Comparison of ENCODE assay signal across 10 cellular contexts in the genomic region with DNA sequence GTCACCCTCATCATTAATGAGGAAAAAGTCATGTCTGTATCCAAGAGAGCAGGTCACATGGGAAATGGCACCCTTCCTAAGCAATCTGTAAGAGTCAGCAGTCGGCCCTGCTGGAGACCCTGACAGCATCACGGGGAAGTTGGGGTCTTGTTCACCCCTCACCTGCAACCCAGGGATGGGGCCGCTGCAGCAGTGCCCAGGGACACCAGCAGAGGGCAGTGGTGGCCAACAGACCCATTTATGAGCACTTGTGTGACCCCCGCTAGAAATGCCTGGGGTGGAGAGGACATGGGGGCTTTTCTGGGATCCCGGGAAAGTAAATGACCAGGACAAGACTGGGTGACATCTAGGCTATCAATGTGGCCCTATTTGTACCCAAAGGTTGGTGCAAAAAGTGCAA. TPM values are rescaled to one million over a fixed set of nuclear protein-coding genes. Genes with fewer than 3 reads are reported as not detected.
DNase-seq lines count a peak whose midpoint lies in the region; ATAC-seq, FAIRE-seq and TF ChIP-seq lines count a peak whose summit lies in the region.
"Had no signal": no experiment of that assay in that cellular context is flagged by ENCODE, and none has a peak within 500 bp of the region (broad histone marks: within the 10 kb centered on the region; RNA-seq: fewer than 3 reads in every experiment).

No MANE protein-coding gene starts in this region.

- H3K36me3 ChIP-seq in DND-41 (ENCODE audit: insufficient read depth, low read length) (no peaks in the 10 kb centered on the region), OCI-LY7 (ENCODE audit: insufficient read depth, low read length) (no peaks in the 10 kb centered on the region), K562 (ENCODE audit: control insufficient read depth, insufficient read depth, low read length) (no peaks in the 10 kb centered on the region), parathyroid adenoma (ENCODE audit: control insufficient read depth, insufficient read depth, low read length) (no peaks in the 10 kb centered on the region)

- no peaks in the 10 kb centered on the region for H3K9me1 ChIP-seq in K562 (ENCODE audit: control insufficient read depth, insufficient read depth, low read length)

- H3K27ac ChIP-seq in DND-41 (ENCODE audit: low read length) (no peak overlapping the region), OCI-LY7 (ENCODE audit: low read depth, low read length, poor library complexity, severe bottlenecking) (no peak overlapping the region), K562 (ENCODE audit: extremely low read depth, low read depth, low read length) (no peak overlapping the region), parathyroid adenoma (no peak overlapping the region)

- TF ChIP-seq POLR2A in K562 (conservative IDR thresholded peaks at IDR 0.05), result no peak

- peak; percentile 83 for TF ChIP-seq CTCF in DND-41 (IDR thresholded peaks at IDR 0.05; ENCODE audit: borderline replicate concordance, extremely low read depth, low read length, poor library complexity, severe bottlenecking)
- peak; percentile 79 for TF ChIP-seq CTCF in OCI-LY7 (conservative IDR thresholded peaks at IDR 0.05; ENCODE audit: low read length)
- TF ChIP-seq CTCF in K562 (IDR thresholded peaks at IDR 0.05 in 2 of 3, conservative IDR thresholded peaks at IDR 0.05 in 1 of 3; ENCODE audit: insufficient read depth in 2 of 3, low read depth in 1 of 3, low read length in 3 of 3), result peak; percentile 68 to 84 (median 78)
- TF ChIP-seq CTCF in parathyroid adenoma (IDR thresholded peaks at IDR 0.05), result peak; percentile 18

- CTCF ChIA-PET in OCI-LY7 (lab: Charles Lee; ENCODE audit: unreplicated experiment) (no interaction called here), K562 (lab: Yijun Ruan, JAX; ENCODE audit: low intra/inter-chr PET ratio) (interaction anchor here (3.8 kb wide), 1 partner anchor 18 kb away, joined by 34 read pairs; no protein-coding TSS in a partner anchor)

- H3K79me2 ChIP-seq in DND-41 (ENCODE audit: insufficient read depth, low read length), result no peaks in the 10 kb centered on the region
- no peaks in the 10 kb centered on the region for H3K79me2 ChIP-seq in OCI-LY7 (ENCODE audit: insufficient read depth, low read depth, low read length)
- H3K79me2 ChIP-seq in K562 (ENCODE audit: control insufficient read depth, insufficient read depth, low read length), result no peaks in the 10 kb centered on the region
- H3K79me2 ChIP-seq in parathyroid adenoma, result no peaks in the 10 kb centered on the region

- H2AFZ ChIP-seq in DND-41 (ENCODE audit: low read depth, low read length) (no peak overlapping the region), OCI-LY7 (ENCODE audit: low read length) (no peak overlapping the region), K562 (ENCODE audit: low read depth, low read length) (no peak overlapping the region), parathyroid adenoma (no peak overlapping the region)

- TF ChIP-seq EP300 in K562 (IDR thresholded peaks at IDR 0.05; ENCODE audit: low read length), result no peak

- H3K9ac ChIP-seq in DND-41 (ENCODE audit: low read depth, low read length) (no peak overlapping the region), K562 (ENCODE audit: insufficient read depth in 1 of 2, low read depth in 2 of 2, low read length in 2 of 2) (no peak overlapping the region), parathyroid adenoma (no peak overlapping the region)

- H4K20me1 ChIP-seq in DND-41 (ENCODE audit: insufficient read depth, low read length) (peaks cover 4% of the 10 kb centered on the region), OCI-LY7 (ENCODE audit: insufficient read depth, low read length) (no peaks in the 10 kb centered on the region), K562 (replicated peaks; ENCODE audit: control insufficient read depth, insufficient read depth, low read length) (peaks cover 6% of the 10 kb centered on the region; the same call in 1 of the 2 replicates)

- peaks cover 4% of the 10 kb centered on the region for H3K27me3 ChIP-seq in DND-41 (ENCODE audit: insufficient read depth, low read length, poor library complexity)
- H3K27me3 ChIP-seq in K562 (ENCODE audit: control insufficient read depth in 2 of 2, insufficient read depth in 2 of 2, low read length in 2 of 2), result peaks cover 6 to 17% of the 10 kb centered on the region in 2 experiments; a peak in 4 of 5 replicates
- no peaks in the 10 kb centered on the region for H3K27me3 ChIP-seq in parathyroid adenoma (ENCODE audit: control insufficient read depth, insufficient read depth, low read length)

- in situ Hi-C loops in K562 (cut with MboI), result no loop called here

- H3K9me2 ChIP-seq in OCI-LY7 (ENCODE audit: insufficient read depth, low read length), result no peaks in the 10 kb centered on the region

- POLR2A ChIA-PET in OCI-LY7 (lab: Charles Lee), result no interaction called here
- POLR2A ChIA-PET in K562 (lab: Yijun Ruan, JAX), result interaction anchor here (0.5 kb wide), 2 partner anchors 11 to 64 kb away, joined by 3 to 4 read pairs; no protein-coding TSS in a partner anchor

- H3K4me1 ChIP-seq in DND-41 (ENCODE audit: insufficient read depth, low read length) (no peaks in the 10 kb centered on the region), OCI-LY7 (ENCODE audit: insufficient read depth, low read length, poor library complexity, severe bottlenecking) (no peaks in the 10 kb centered on the region), K562 (replicated peaks in 1 of 2; ENCODE audit: control insufficient read depth in 2 of 2, insufficient read depth in 2 of 2, low read length in 2 of 2) (peaks cover 0 to 3% of the 10 kb centered on the region in 2 experiments; a peak in 1 of 5 replicates), parathyroid adenoma (no peaks in the 10 kb centered on the region)

- DNase-seq in DND-41, result peak; percentile 42
- peak; percentile 4 for DNase-seq in OCI-LY7 (ENCODE audit: low spot score)
- peak; percentile 30 to 50 (median 48) for DNase-seq in K562 (ENCODE audit: extremely low read depth in 1 of 4, low spot score in 3 of 4)
- DNase-seq in mucosa of gallbladder (ENCODE audit: low spot score), result no peak
- no peak for DNase-seq in NCI-H1694 treated with DMSO at 0.1 percent for 48 hours (lab: John Stamatoyannopoulos, UW)
- no peak for DNase-seq in NCI-H187 treated with DMSO at 0.1 percent for 48 hours (lab: John Stamatoyannopoulos, UW)

- peak in 1 of 2 experiments; percentile 63; a peak in 2 of 4 replicates for TF ChIP-seq RAD21 in K562 (CRISPR knock-in tag; conservative IDR thresholded peaks at IDR 0.05 in 1 of 2, IDR thresholded peaks at IDR 0.05 in 1 of 2)

- 0% methylated on average over 5 of the region's 5 CpGs for WGBS in K562 (ENCODE audit: insufficient coverage, low coverage, missing lambda C conversion rate)

- BruUV-seq in OCI-LY7 (replicated peaks; lab: Mats Ljungman, UMichigan), result no TSS peak
- BruUV-seq in K562 (replicated peaks; lab: Mats Ljungman, UMichigan), result no TSS peak

- H3K4me2 ChIP-seq in DND-41 (ENCODE audit: insufficient read depth, low read length) (no peak overlapping the region), OCI-LY7 (ENCODE audit: low read length) (no peak overlapping the region), K562 (ENCODE audit: insufficient read depth, low read length) (no peak overlapping the region), parathyroid adenoma (ENCODE audit: low read length) (no peak overlapping the region)

- ATAC-seq in DND-41 (ENCODE audit: insufficient read depth, low read depth) (peak; percentile 54; the same call in 1 of the 3 replicates), K562 (peak; percentile 78), HG02798 (IDR thresholded peaks at IDR 0.05; ENCODE audit: poor library complexity, unreplicated experiment) (no peak)

- intact Hi-C loops in OCI-LY7 (cut with micrococcal nuclease; ENCODE audit: unreplicated experiment) (no loop called here), K562 (cut with micrococcal nuclease) (no loop called here)

- H3K4me3 ChIP-seq in DND-41 (ENCODE audit: low read depth in 1 of 2, low read length in 2 of 2) (no peak overlapping the region), OCI-LY7 (ENCODE audit: low read depth, low read length, poor library complexity, severe bottlenecking) (no peak overlapping the region), K562 (no peak overlapping the region), parathyroid adenoma (ENCODE audit: low read depth, low read length) (no peak overlapping the region)

- peak; percentile 75 for FAIRE-seq in K562 (lab: Jason Lieb, UNC)
- FAIRE-seq: TTC549 had no signal

- H3K9me3 ChIP-seq in DND-41 (ENCODE audit: insufficient read depth, low read length, severe bottlenecking), result no peaks in the 10 kb centered on the region
- H3K9me3 ChIP-seq in OCI-LY7 (ENCODE audit: low read length), result no peaks in the 10 kb centered on the region
- H3K9me3 ChIP-seq in K562 (replicated peaks; ENCODE audit: control insufficient read depth, insufficient read depth, low read depth, low read length), result no peaks in the 10 kb centered on the region
- no peaks in the 10 kb centered on the region for H3K9me3 ChIP-seq in parathyroid adenoma (ENCODE audit: control insufficient read depth, low read length)

RNA-seq across cellular contexts. Expression of gene ANKRD60, which starts 35.9 kb away (rescaled TPM):
- total RNA-seq in OCI-LY7 (2014; rRNA removed; shearing (Covaris generic)), result not detected in 2 replicates
- total RNA-seq in OCI-LY7 (2022) (not detected in 2 replicates), K562 (2014; rRNA removed) (not detected in 2 replicates), K562 (2014; rRNA removed; fragmentation: Illumina TruSeq; extraction: Trizol) (not detected in 2 replicates), K562 (2015; rRNA removed; fragmentation: Illumina TruSeq; extraction: Trizol) (not detected in 2 replicates), K562 (2021) (not detected in 2 replicates), mucosa of gallbladder (not detected)
- not detected in 2 replicates for total RNA-seq in K562 (2011; cell fraction: chromatin; rRNA removed; ENCODE audit: low replicate concordance)
- total RNA-seq in K562 (2011; cell fraction: nucleolus; rRNA removed), result not detected in 2 replicates
- not detected in 2 replicates for total RNA-seq in K562 (2011; cell fraction: nucleoplasm; rRNA removed)
- polyA plus RNA-seq in K562 (2011; rRNA removed) (not detected in 2 replicates), K562 (2014; fragmentation: Illumina TruSeq; extraction: Trizol) (not detected in 2 replicates), K562 (2014; fragmentation: Nextera tagmentation; extraction: Ambion mirVana) (not detected), K562 (2014; rRNA removed) (not detected in 2 replicates)
- not detected in 2 replicates for polyA plus RNA-seq in K562 (2011; cell fraction: cytosol; rRNA removed)
- polyA plus RNA-seq in K562 (2011; cell fraction: nucleus; rRNA removed), result not detected in 2 replicates
- polyA plus RNA-seq in K562 (2012), result not detected in 2 replicates
- not detected in 2 replicates for polyA minus RNA-seq in K562 (2011; rRNA and poly(A)+ RNA removed)
- not detected in 2 replicates for polyA minus RNA-seq in K562 (2011; cell fraction: cytosol; rRNA and poly(A)+ RNA removed)
- polyA minus RNA-seq in K562 (2011; cell fraction: nucleus; rRNA and poly(A)+ RNA removed), result not detected in 2 replicates
- polyA plus RNA-seq: thymus had no signal

Comparison
In these comparisons a context has a peak if more than half of its experiments do, and no peak if none do; other contexts are left out.
1. DNase-seq: peak in DND-41 (single experiment), OCI-LY7 (single experiment) and K562 (4 of 4); none in mucosa of gallbladder (single experiment), NCI-H1694 treated with DMSO at 0.1 percent for 48 hours (single experiment) and NCI-H187 treated with DMSO at 0.1 percent for 48 hours (single experiment).
2. CTCF ChIP-seq: peak in every context shown above with its lines; median percentile 83 in DND-41; 79 in OCI-LY7; 78 in K562; 18 in parathyroid adenoma.